In genomic region chr13:79395881-79396280, GRCh38 we compare ENCODE assay signal across 14 cellular contexts. TPM values are rescaled to one million over a fixed set of nuclear protein-coding genes. Genes with fewer than 3 reads are reported as not detected.
DNase-seq lines count a peak whose midpoint lies in the region; ATAC-seq and TF ChIP-seq lines count a peak whose summit lies in the region.
"Had no signal": no experiment of that assay in that cellular context is flagged by ENCODE, and none has a peak within 500 bp of the region (broad histone marks: within the 10 kb centered on the region; RNA-seq: fewer than 3 reads in every experiment).

No MANE protein-coding gene starts in this region.

- H3K27ac ChIP-seq in CD4-positive, alpha-beta T cell (ENCODE audit: low read depth, low read length) = no peak overlapping the region
- no peak overlapping the region for H3K27ac ChIP-seq in GM23248
- no peak overlapping the region for H3K27ac ChIP-seq in dorsolateral prefrontal cortex
- H3K27ac ChIP-seq: BLaER1 treated with 17β-estradiol and CSF1 and Interleukin-3, amounts not matched to agents 10 nM and 100 nM had no signal

- H3K27me3 Mint-ChIP-seq in CD4-positive, alpha-beta T cell = no peaks in the 10 kb centered on the region
- no peaks in the 10 kb centered on the region for H3K27me3 Mint-ChIP-seq in activated T-helper 2 cell treated with anti-CD3 and anti-CD28 coated beads, Interferon-gamma antibody, Interleukin-2, Interleukin-4, amounts not matched to agents 10 μg/mL and 5 μg/mL and 100 μg/mL, durations not matched to agents 14 hours and 24 hours and 36 hours (ENCODE audit: low read depth)
- H3K27me3 Mint-ChIP-seq in memory B cell = no peaks in the 10 kb centered on the region

- H3F3A ChIP-seq in GM23248 (ENCODE audit: insufficient read depth) = peaks cover 23% of the 10 kb centered on the region

- intact Hi-C loops in CD4-positive, alpha-beta T cell (cut with DNase I, micrococcal nuclease) = loop anchor here in 1 of 2 experiments (10.0 kb wide), 2 partner anchors 51 to 741 kb away; partner anchors contain the start of gene OBI1
- intact Hi-C loops in activated T-helper 2 cell treated with anti-CD3 and anti-CD28 coated beads, Interferon-gamma antibody, Interleukin-2, Interleukin-4, amounts not matched to agents 10 μg/mL and 5 μg/mL and 100 μg/mL, durations not matched to agents 14 hours and 24 hours and 36 hours (cut with micrococcal nuclease) = no loop called here
- intact Hi-C loops in dorsolateral prefrontal cortex (cut with DNase I) = loop anchor here in 1 of 2 donors (10.0 kb wide), 1 partner anchor 1261 kb away; no protein-coding TSS in a partner anchor

- TF ChIP-seq CTCF in CD4-positive, alpha-beta T cell (IDR thresholded peaks at IDR 0.05) = no peak
- no peak for TF ChIP-seq CTCF in dorsolateral prefrontal cortex (IDR thresholded peaks at IDR 0.05 in 54 of 56, conservative IDR thresholded peaks at IDR 0.05 in 2 of 56; ENCODE audit: low read depth in 1 of 56, partially characterized antibody in 56 of 56)

- H2AFZ ChIP-seq in GM23248 = no peak overlapping the region

- H3K4me3 ChIP-seq in GM23248 (no peak overlapping the region), dorsolateral prefrontal cortex (no peak overlapping the region)
- H3K4me3 ChIP-seq: BLaER1 treated with 17β-estradiol and CSF1 and Interleukin-3, amounts not matched to agents 10 nM and 100 nM had no signal

- in situ Hi-C loops in GM23248 (cut with MboI) = no loop called here

- DNase-seq in CD4-positive, alpha-beta T cell = no peak
- DNase-seq in GM23248 (peak; percentile 7), memory B cell (ENCODE audit: low spot score in 2 of 2) (no peak), dorsolateral prefrontal cortex (no peak), COR-L47 (lab: John Stamatoyannopoulos, UW) (no peak)
- no peak for DNase-seq in activated T-helper 2 cell treated with anti-CD3 and anti-CD28 coated beads, Interferon-gamma antibody, Interleukin-2, Interleukin-4, amounts not matched to agents 10 μg/mL and 5 μg/mL and 100 μg/mL, durations not matched to agents 14 hours and 24 hours and 36 hours (ENCODE audit: low spot score)
- DNase-seq: Calu3, GOT3, Karpas-422, MM.1S, NCI-H2029, NCI-H524 had no signal

- H3K79me2 ChIP-seq in GM23248 (ENCODE audit: insufficient read depth) = peaks cover 88% of the 10 kb centered on the region

- H3K9me3 Mint-ChIP-seq in CD4-positive, alpha-beta T cell = peaks cover 6% of the 10 kb centered on the region
- peaks cover 18% of the 10 kb centered on the region for H3K9me3 Mint-ChIP-seq in activated T-helper 2 cell treated with anti-CD3 and anti-CD28 coated beads, Interferon-gamma antibody, Interleukin-2, Interleukin-4, amounts not matched to agents 10 μg/mL and 5 μg/mL and 100 μg/mL, durations not matched to agents 14 hours and 24 hours and 36 hours
- peaks cover 8% of the 10 kb centered on the region for H3K9me3 Mint-ChIP-seq in memory B cell

- peaks cover 75% of the 10 kb centered on the region for H3K4me1 Mint-ChIP-seq in CD4-positive, alpha-beta T cell (ENCODE audit: low read depth)
- peaks cover 61% of the 10 kb centered on the region for H3K4me1 Mint-ChIP-seq in activated T-helper 2 cell treated with anti-CD3 and anti-CD28 coated beads, Interferon-gamma antibody, Interleukin-2, Interleukin-4, amounts not matched to agents 10 μg/mL and 5 μg/mL and 100 μg/mL, durations not matched to agents 14 hours and 24 hours and 36 hours (ENCODE audit: low read depth)
- H3K4me1 Mint-ChIP-seq in memory B cell = peaks cover 41% of the 10 kb centered on the region

- peaks cover 16% of the 10 kb centered on the region; the same call in 1 of the 2 replicates for H3K36me3 ChIP-seq in GM23248 (ENCODE audit: low read depth)

- POLR2A ChIA-PET in CD4-positive, alpha-beta T cell (lab: Charles Lee) = interaction anchor here (1.0 kb wide), 1 partner anchor 10 kb away, joined by 4 read pairs; the partner anchor contains the start of gene RBM26

- H3K36me3 Mint-ChIP-seq in CD4-positive, alpha-beta T cell (ENCODE audit: low read depth) = peaks cover 62% of the 10 kb centered on the region
- H3K36me3 Mint-ChIP-seq in activated T-helper 2 cell treated with anti-CD3 and anti-CD28 coated beads, Interferon-gamma antibody, Interleukin-2, Interleukin-4, amounts not matched to agents 10 μg/mL and 5 μg/mL and 100 μg/mL, durations not matched to agents 14 hours and 24 hours and 36 hours (ENCODE audit: low read depth) = peaks cover 79% of the 10 kb centered on the region
- peaks cover 28% of the 10 kb centered on the region for H3K36me3 Mint-ChIP-seq in memory B cell

- H4K20me1 ChIP-seq in GM23248 (ENCODE audit: insufficient read depth) = peaks cover 30% of the 10 kb centered on the region

- 95 to 99% methylated on average over 4 of the region's 4 CpGs for WGBS in GM23248 (ENCODE audit: low coverage in 1 of 2, low lambda C conversion rate in 2 of 2, missing lambda C conversion rate in 2 of 2), 2 experiments

- no peaks in the 10 kb centered on the region for H3K9me3 ChIP-seq in CD4-positive, alpha-beta T cell (ENCODE audit: control insufficient read depth, low read length)
- no peaks in the 10 kb centered on the region for H3K9me3 ChIP-seq in GM23248 (ENCODE audit: low read depth)

- no peak overlapping the region for H3K4me2 ChIP-seq in GM23248 (ENCODE audit: unreplicated experiment)
- H3K4me2 ChIP-seq: BLaER1 treated with 17β-estradiol and CSF1 and Interleukin-3, amounts not matched to agents 10 nM and 100 nM had no signal

- peak overlapping the region; percentile 8 for H3K4me3 Mint-ChIP-seq in CD4-positive, alpha-beta T cell
- H3K4me3 Mint-ChIP-seq in activated T-helper 2 cell treated with anti-CD3 and anti-CD28 coated beads, Interferon-gamma antibody, Interleukin-2, Interleukin-4, amounts not matched to agents 10 μg/mL and 5 μg/mL and 100 μg/mL, durations not matched to agents 14 hours and 24 hours and 36 hours (ENCODE audit: low read depth) = no peak overlapping the region
- H3K4me3 Mint-ChIP-seq in memory B cell = no peak overlapping the region

- no peak overlapping the region for H3K9ac ChIP-seq in GM23248
- H3K9ac ChIP-seq: BLaER1 treated with 17β-estradiol and CSF1 and Interleukin-3, amounts not matched to agents 10 nM and 100 nM had no signal

- CTCF ChIA-PET in CD4-positive, alpha-beta T cell (lab: Charles Lee) = no interaction called here

- H3K9me2 ChIP-seq in GM23248 (ENCODE audit: insufficient read depth) = no peaks in the 10 kb centered on the region

- H3K27ac Mint-ChIP-seq in CD4-positive, alpha-beta T cell = peak overlapping the region; percentile 84
- peak overlapping the region; percentile 2 for H3K27ac Mint-ChIP-seq in activated T-helper 2 cell treated with anti-CD3 and anti-CD28 coated beads, Interferon-gamma antibody, Interleukin-2, Interleukin-4, amounts not matched to agents 10 μg/mL and 5 μg/mL and 100 μg/mL, durations not matched to agents 14 hours and 24 hours and 36 hours
- peak overlapping the region; percentile 96 for H3K27ac Mint-ChIP-seq in memory B cell

- H3K27me3 ChIP-seq in CD4-positive, alpha-beta T cell (ENCODE audit: control insufficient read depth, insufficient read depth, low read length) = no peaks in the 10 kb centered on the region
- no peaks in the 10 kb centered on the region for H3K27me3 ChIP-seq in GM23248 (replicated peaks; ENCODE audit: insufficient read depth)
- no peaks in the 10 kb centered on the region for H3K27me3 ChIP-seq in dorsolateral prefrontal cortex
- H3K27me3 ChIP-seq: BLaER1 treated with 17β-estradiol and CSF1 and Interleukin-3, amounts not matched to agents 10 nM and 100 nM had no signal

- no peak for ATAC-seq in CD4-positive, alpha-beta T cell (ENCODE audit: poor library complexity)
- ATAC-seq in memory B cell (ENCODE audit: low read depth) (no peak), GM19467 (IDR thresholded peaks at IDR 0.05; ENCODE audit: unreplicated experiment) (no peak)

- H3K4me1 ChIP-seq in GM23248 (ENCODE audit: insufficient read depth) = peaks cover 10% of the 10 kb centered on the region

RNA-seq across cellular contexts. Expression of gene RBM26, which starts 10.2 kb away (rescaled TPM):
- 10 to 100 TPM; 67.3 to 68.0 TPM for total RNA-seq in CD4-positive, alpha-beta T cell
- 18.2 and 19.2 TPM in 2 replicates for total RNA-seq in GM23248 (2014; rRNA removed; shearing (Covaris generic))
- polyA plus RNA-seq in GM23248 (2016; fragmentation: Nextera tagmentation; extraction: Ambion mirVana) = 8.3 and 11.1 TPM in 2 replicates
- total RNA-seq in activated T-helper 2 cell treated with anti-CD3 and anti-CD28 coated beads, Interferon-gamma antibody, Interleukin-2, Interleukin-4, amounts not matched to agents 10 μg/mL and 5 μg/mL and 100 μg/mL, durations not matched to agents 14 hours and 24 hours and 36 hours = 93.7 and 94.2 TPM in 2 replicates
- 10 to 100 TPM; 53.5 to 90.2 (median 73.7) TPM for total RNA-seq in dorsolateral prefrontal cortex

Comparison
In these comparisons a context has a peak if more than half of its experiments do, and no peak if none do; other contexts are left out.
1. H3K27ac Mint-ChIP-seq: peak in every context shown above with its lines; median percentile 96 in memory B cell; 84 in CD4-positive, alpha-beta T cell; 2 in activated T-helper 2 cell treated with anti-CD3 and anti-CD28 coated beads, Interferon-gamma antibody, Interleukin-2, Interleukin-4, amounts not matched to agents 10 μg/mL and 5 μg/mL and 100 μg/mL, durations not matched to agents 14 hours and 24 hours and 36 hours.